Comparison of ENCODE assay signal across 8 cellular contexts in the genomic region with DNA sequence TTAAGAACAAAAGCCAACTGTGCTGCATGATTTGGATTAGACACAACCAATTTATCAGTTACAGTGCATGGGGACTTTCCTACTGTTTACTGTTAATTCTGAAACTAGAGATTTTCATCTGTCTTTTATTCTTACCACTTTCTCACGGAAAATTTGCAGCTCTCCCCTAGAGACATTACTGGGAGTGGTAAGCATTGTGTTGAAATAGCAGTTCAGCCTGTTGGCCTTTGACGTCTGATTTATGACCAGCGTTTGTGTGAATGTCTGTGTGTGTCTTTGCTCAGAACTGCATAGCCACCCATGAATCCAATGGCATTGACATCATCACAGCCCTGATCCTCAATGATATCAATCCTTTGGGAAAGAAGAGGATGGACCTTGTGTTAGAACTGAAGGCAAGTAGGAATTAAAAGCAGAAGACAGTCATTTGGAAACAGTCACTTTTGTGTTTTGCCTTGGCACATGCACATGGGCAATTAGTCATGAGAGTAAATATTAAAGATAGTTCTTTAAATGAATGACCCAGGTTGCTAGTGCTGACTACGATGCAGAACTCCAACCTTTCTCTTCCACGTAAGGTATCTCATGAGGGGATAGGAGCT.
DNase-seq lines count a peak whose midpoint lies in the region; ATAC-seq, FAIRE-seq and TF ChIP-seq lines count a peak whose summit lies in the region.

No MANE protein-coding gene starts in this region.

- no peak for TF ChIP-seq CTCF in GM12865 (IDR thresholded peaks at IDR 0.05; ENCODE audit: insufficient read depth, low read depth, low read length, missing control alignments)
- TF ChIP-seq CTCF in transverse colon (IDR thresholded peaks at IDR 0.05), result no peak

- no peak overlapping the region; the same call in 1 of the 2 replicates for H3K4me3 ChIP-seq in GM12865 (ENCODE audit: low read depth, low read length)
- H3K4me3 ChIP-seq in transverse colon, result no peak overlapping the region

- no peaks in the 10 kb centered on the region for H3K9me3 ChIP-seq in transverse colon

- intact Hi-C loops in transverse colon (cut with DNase I; ENCODE audit: low total_unique reads), result loop anchor here (10.0 kb wide), 1 partner anchor 52 kb away; no protein-coding TSS in a partner anchor

- peaks cover 20 to 53% (median 30%) of the 10 kb centered on the region in 4 donors for H3K4me1 ChIP-seq in transverse colon

- ATAC-seq in GM21390 (IDR thresholded peaks at IDR 0.05; ENCODE audit: unreplicated experiment) (peak; percentile 86), esophagus mucosa (peak; percentile 92)

- no peak for TF ChIP-seq POLR2A in transverse colon (IDR thresholded peaks at IDR 0.05)

- WGBS in transverse colon (ENCODE audit: low coverage in 1 of 2), 2 donors, result 32 to 48% methylated on average over 2 to 5 of the region's 5 CpGs

- H3K27me3 ChIP-seq in transverse colon, result no peaks in the 10 kb centered on the region

- H3K36me3 ChIP-seq in transverse colon, result no peaks in the 10 kb centered on the region

- in situ Hi-C loops in transverse colon (cut with MboI; ENCODE audit: low pct_ligation_motif_present in 1 of 4, low pct_unique_long_range_greater_than_20kb in 1 of 4, low sequenced_read_pairs in 3 of 4), result no loop called here

- TF ChIP-seq EP300 in transverse colon (IDR thresholded peaks at IDR 0.05; ENCODE audit: low read depth), result no peak

- H3K27ac ChIP-seq in transverse colon, result peak overlapping the region; percentile 72 to 78 (median 74)

- FAIRE-seq in HTR-8/SVneo (lab: Jason Lieb, UNC), result no peak

- peak; percentile 94 for DNase-seq in GM12865 (ENCODE audit: low read depth)
- DNase-seq in HTR-8/SVneo (ENCODE audit: insufficient read length, low spot score), result peak; percentile 12
- peak; percentile 48 for DNase-seq in transverse colon
- DNase-seq in OCI-M2 (lab: John Stamatoyannopoulos, UW; ENCODE audit: unreplicated experiment), result no peak
- no peak for DNase-seq in H4 (ENCODE audit: low spot score)
- no peak for DNase-seq in NCI-H345 (lab: John Stamatoyannopoulos, UW)

Comparison
In these comparisons a context has a peak if more than half of its experiments do, and no peak if none do; other contexts are left out.
1. DNase-seq: peak in GM12865 (single experiment), HTR-8/SVneo (single experiment) and transverse colon (single experiment); none in OCI-M2 (single experiment), H4 (single experiment) and NCI-H345 (single experiment).